In the genomic region with DNA sequence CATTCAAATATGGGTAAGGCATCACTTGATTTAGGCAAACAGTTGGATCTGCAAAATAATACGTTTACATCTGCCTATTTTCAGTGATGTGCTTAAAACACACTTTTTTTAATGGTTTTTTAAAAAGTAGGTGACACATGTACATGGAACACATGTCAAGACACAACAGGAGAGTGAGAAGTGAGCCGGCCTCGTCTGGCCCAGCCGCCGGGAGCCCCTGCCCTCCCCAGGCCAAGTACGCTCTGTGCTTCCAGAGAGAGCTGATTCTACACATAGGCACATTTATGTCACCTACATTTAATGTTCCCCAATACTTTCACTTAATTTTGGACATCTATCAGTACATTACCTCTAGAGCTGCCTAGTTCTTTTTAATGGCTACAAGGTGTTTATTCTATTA, we compare ENCODE assay signal across 12 cellular contexts. TPM values are rescaled to one million over a fixed set of nuclear protein-coding genes. Genes with fewer than 3 reads are reported as not detected.
DNase-seq lines count a peak whose midpoint lies in the region; ATAC-seq and TF ChIP-seq lines count a peak whose summit lies in the region.
"Had no signal": no experiment of that assay in that cellular context is flagged by ENCODE, and none has a peak within 500 bp of the region (broad histone marks: within the 10 kb centered on the region; RNA-seq: fewer than 3 reads in every experiment).

No MANE protein-coding gene starts in this region.

- intact Hi-C loops in activated CD4-positive, alpha-beta memory T cell treated with anti-CD3 and anti-CD28 coated beads for 36 hours (cut with micrococcal nuclease) = no loop called here

- POLR2A ChIA-PET in activated CD4-positive, alpha-beta memory T cell treated with anti-CD3 and anti-CD28 coated beads for 36 hours (lab: Charles Lee) = interaction anchor here (0.7 kb wide), 1 partner anchor 284 kb away, joined by 3 read pairs; no protein-coding TSS in a partner anchor
- POLR2A ChIA-PET in activated CD4-positive, alpha-beta memory T cell treated with anti-CD3 and anti-CD28 coated beads, Interleukin-2, amount 10 ng/mL, durations not matched to agents 7 days and 5 days (lab: Charles Lee) = interaction anchor here (1.9 to 4.9 kb wide), 2 partner anchors 75 to 354 kb away, joined by 7 to 37 read pairs; a partner anchor contains a TSS
- POLR2A ChIA-PET in RWPE1 (lab: Yijun Ruan, JAX; ENCODE audit: low non-redundant PET) = no interaction called here

- no peak for TF ChIP-seq CTCF in RWPE1 (conservative IDR thresholded peaks at IDR 0.05; ENCODE audit: low read depth)

- H3K27me3 Mint-ChIP-seq in activated CD4-positive, alpha-beta memory T cell treated with anti-CD3 and anti-CD28 coated beads for 36 hours = no peaks in the 10 kb centered on the region
- H3K27me3 Mint-ChIP-seq in activated CD4-positive, alpha-beta memory T cell treated with anti-CD3 and anti-CD28 coated beads, Interleukin-2, amount 10 ng/mL, durations not matched to agents 7 days and 5 days = no peaks in the 10 kb centered on the region
- H3K27me3 Mint-ChIP-seq in activated naive CD8-positive, alpha-beta T cell treated with anti-CD3 and anti-CD28 coated beads for 36 hours = no peaks in the 10 kb centered on the region
- H3K27me3 Mint-ChIP-seq in activated naive CD8-positive, alpha-beta T cell treated with anti-CD3 and anti-CD28 coated beads, Interleukin-2, amount 50 U/mL, for 24 hours = no peaks in the 10 kb centered on the region
- H3K27me3 Mint-ChIP-seq: B cell had no signal

- CTCF ChIA-PET in activated CD4-positive, alpha-beta memory T cell treated with anti-CD3 and anti-CD28 coated beads for 36 hours (lab: Charles Lee) = interaction anchor here (3.2 kb wide), 1 partner anchor 8 kb away, joined by 27 read pairs; no protein-coding TSS in a partner anchor
- CTCF ChIA-PET in activated CD4-positive, alpha-beta memory T cell treated with anti-CD3 and anti-CD28 coated beads, Interleukin-2, amount 10 ng/mL, durations not matched to agents 7 days and 5 days (lab: Charles Lee) = interaction anchor here (1.0 kb wide), 1 partner anchor 353 kb away, joined by 3 read pairs; a partner anchor contains a TSS
- CTCF ChIA-PET in RWPE1 (lab: Yijun Ruan, JAX) = interaction anchor here (0.7 kb wide), 1 partner anchor 353 kb away, joined by 3 read pairs; no protein-coding TSS in a partner anchor

- H3K36me3 Mint-ChIP-seq in activated CD4-positive, alpha-beta memory T cell treated with anti-CD3 and anti-CD28 coated beads for 36 hours = peaks cover 39% of the 10 kb centered on the region
- H3K36me3 Mint-ChIP-seq in activated CD4-positive, alpha-beta memory T cell treated with anti-CD3 and anti-CD28 coated beads, Interleukin-2, amount 10 ng/mL, durations not matched to agents 7 days and 5 days (ENCODE audit: low read depth) = peaks cover 47% of the 10 kb centered on the region
- H3K36me3 Mint-ChIP-seq in activated naive CD8-positive, alpha-beta T cell treated with anti-CD3 and anti-CD28 coated beads for 36 hours = peaks cover 26% of the 10 kb centered on the region
- peaks cover 49% of the 10 kb centered on the region for H3K36me3 Mint-ChIP-seq in activated naive CD8-positive, alpha-beta T cell treated with anti-CD3 and anti-CD28 coated beads, Interleukin-2, amount 50 U/mL, for 24 hours (ENCODE audit: low read depth)

- H3K27ac ChIP-seq in RWPE1 = peak overlapping the region; percentile 40; the same call in 1 of the 2 replicates
- H3K27ac ChIP-seq: BLaER1 treated with 17β-estradiol and CSF1 and Interleukin-3, amounts not matched to agents 10 nM and 100 nM had no signal

- H3K27ac Mint-ChIP-seq in activated CD4-positive, alpha-beta memory T cell treated with anti-CD3 and anti-CD28 coated beads for 36 hours = peak overlapping the region; percentile 38
- H3K27ac Mint-ChIP-seq in activated CD4-positive, alpha-beta memory T cell treated with anti-CD3 and anti-CD28 coated beads, Interleukin-2, amount 10 ng/mL, durations not matched to agents 7 days and 5 days = no peak overlapping the region
- H3K27ac Mint-ChIP-seq in activated naive CD8-positive, alpha-beta T cell treated with anti-CD3 and anti-CD28 coated beads for 36 hours = peak overlapping the region; percentile 38
- H3K27ac Mint-ChIP-seq in activated naive CD8-positive, alpha-beta T cell treated with anti-CD3 and anti-CD28 coated beads, Interleukin-2, amount 50 U/mL, for 24 hours = no peak overlapping the region
- H3K27ac Mint-ChIP-seq: B cell; CD8-positive, alpha-beta T cell had no signal

- no peak for ATAC-seq in activated naive CD8-positive, alpha-beta T cell treated with anti-CD3 and anti-CD28 coated beads, Interleukin-2, amount 50 U/mL, for 24 hours
- no peak for ATAC-seq in GM19328 (IDR thresholded peaks at IDR 0.05; ENCODE audit: unreplicated experiment)
- ATAC-seq: CD8-positive, alpha-beta T cell had no signal

- H3K4me3 Mint-ChIP-seq in activated CD4-positive, alpha-beta memory T cell treated with anti-CD3 and anti-CD28 coated beads for 36 hours = no peak overlapping the region
- no peak overlapping the region for H3K4me3 Mint-ChIP-seq in activated CD4-positive, alpha-beta memory T cell treated with anti-CD3 and anti-CD28 coated beads, Interleukin-2, amount 10 ng/mL, durations not matched to agents 7 days and 5 days
- H3K4me3 Mint-ChIP-seq in activated naive CD8-positive, alpha-beta T cell treated with anti-CD3 and anti-CD28 coated beads for 36 hours = no peak overlapping the region
- no peak overlapping the region for H3K4me3 Mint-ChIP-seq in activated naive CD8-positive, alpha-beta T cell treated with anti-CD3 and anti-CD28 coated beads, Interleukin-2, amount 50 U/mL, for 24 hours
- H3K4me3 Mint-ChIP-seq: B cell; CD8-positive, alpha-beta T cell had no signal

- no peak for DNase-seq in activated CD4-positive, alpha-beta memory T cell treated with anti-CD3 and anti-CD28 coated beads for 36 hours
- no peak for DNase-seq in activated CD4-positive, alpha-beta memory T cell treated with anti-CD3 and anti-CD28 coated beads, Interleukin-2, amount 10 ng/mL, durations not matched to agents 7 days and 5 days
- DNase-seq in activated naive CD8-positive, alpha-beta T cell treated with anti-CD3 and anti-CD28 coated beads for 36 hours = no peak
- no peak for DNase-seq in activated naive CD8-positive, alpha-beta T cell treated with anti-CD3 and anti-CD28 coated beads, Interleukin-2, amount 50 U/mL, for 24 hours
- DNase-seq in RWPE1 (ENCODE audit: low spot score) = no peak
- DNase-seq: Calu3; CD8-positive, alpha-beta T cell; DMS79 treated with DMSO at 0.1 percent for 48 hours; GF-D8 had no signal

- no peaks in the 10 kb centered on the region for H3K9me3 Mint-ChIP-seq in activated CD4-positive, alpha-beta memory T cell treated with anti-CD3 and anti-CD28 coated beads for 36 hours
- H3K9me3 Mint-ChIP-seq in activated CD4-positive, alpha-beta memory T cell treated with anti-CD3 and anti-CD28 coated beads, Interleukin-2, amount 10 ng/mL, durations not matched to agents 7 days and 5 days = no peaks in the 10 kb centered on the region
- H3K9me3 Mint-ChIP-seq in activated naive CD8-positive, alpha-beta T cell treated with anti-CD3 and anti-CD28 coated beads for 36 hours = no peaks in the 10 kb centered on the region
- H3K9me3 Mint-ChIP-seq in activated naive CD8-positive, alpha-beta T cell treated with anti-CD3 and anti-CD28 coated beads, Interleukin-2, amount 50 U/mL, for 24 hours = no peaks in the 10 kb centered on the region
- H3K9me3 Mint-ChIP-seq: CD8-positive, alpha-beta T cell had no signal

- peaks cover 35% of the 10 kb centered on the region for H3K4me1 Mint-ChIP-seq in activated CD4-positive, alpha-beta memory T cell treated with anti-CD3 and anti-CD28 coated beads for 36 hours (ENCODE audit: low read depth)
- H3K4me1 Mint-ChIP-seq in activated CD4-positive, alpha-beta memory T cell treated with anti-CD3 and anti-CD28 coated beads, Interleukin-2, amount 10 ng/mL, durations not matched to agents 7 days and 5 days = peaks cover 32% of the 10 kb centered on the region
- H3K4me1 Mint-ChIP-seq in activated naive CD8-positive, alpha-beta T cell treated with anti-CD3 and anti-CD28 coated beads for 36 hours = peaks cover 30% of the 10 kb centered on the region
- peaks cover 41% of the 10 kb centered on the region for H3K4me1 Mint-ChIP-seq in activated naive CD8-positive, alpha-beta T cell treated with anti-CD3 and anti-CD28 coated beads, Interleukin-2, amount 50 U/mL, for 24 hours

RNA-seq across cellular contexts. Expression of a gene that starts 3.8 kb away (rescaled TPM):
- total RNA-seq in activated CD4-positive, alpha-beta memory T cell treated with anti-CD3 and anti-CD28 coated beads for 36 hours = 10 to 100 TPM; 41.7 to 48.1 TPM
- total RNA-seq in activated CD4-positive, alpha-beta memory T cell treated with anti-CD3 and anti-CD28 coated beads, Interleukin-2, amount 10 ng/mL, durations not matched to agents 7 days and 5 days = 10 to 100 TPM; 41.8 to 43.8 TPM
- total RNA-seq in activated naive CD8-positive, alpha-beta T cell treated with anti-CD3 and anti-CD28 coated beads for 36 hours = 10 to 100 TPM; 37.2 to 41.7 TPM

Comparison
In these comparisons a context has a peak if more than half of its experiments do, and no peak if none do; other contexts are left out.
1. H3K27ac Mint-ChIP-seq: peak in activated CD4-positive, alpha-beta memory T cell treated with anti-CD3 and anti-CD28 coated beads for 36 hours (single experiment) and activated naive CD8-positive, alpha-beta T cell treated with anti-CD3 and anti-CD28 coated beads for 36 hours (single experiment); none in activated CD4-positive, alpha-beta memory T cell treated with anti-CD3 and anti-CD28 coated beads, Interleukin-2, amount 10 ng/mL, durations not matched to agents 7 days and 5 days (single experiment) and activated naive CD8-positive, alpha-beta T cell treated with anti-CD3 and anti-CD28 coated beads, Interleukin-2, amount 50 U/mL, for 24 hours (single experiment).